ENCODE assay signal across 1 cellular context in the genomic region with DNA sequence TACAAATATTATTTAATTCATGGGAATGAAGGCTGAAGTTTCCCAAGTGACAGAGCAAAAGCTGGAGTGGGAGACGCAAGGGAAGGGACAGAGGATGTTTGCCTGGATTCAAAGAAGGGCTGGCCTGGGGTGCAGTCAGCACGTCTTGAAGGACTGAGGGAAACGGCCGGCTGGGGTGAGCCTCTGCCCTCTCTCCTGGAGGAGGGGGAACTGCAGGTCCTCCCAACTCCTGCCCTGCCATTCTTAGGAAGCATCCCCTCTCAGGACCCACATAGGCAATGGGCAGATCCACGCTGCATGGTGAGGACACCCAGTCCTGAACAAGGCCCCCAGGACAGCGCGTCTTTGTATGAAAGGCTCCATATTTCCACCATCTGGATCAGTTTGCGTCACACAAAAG.
TF ChIP-seq lines count a peak whose summit lies in the region.

No MANE protein-coding gene starts in this region.

TF ChIP-seq in H1, 55 proteins besides CTCF, POLR2A, EP300 and RAD21:
- TF ChIP-seq BCL11A (IDR thresholded peaks at IDR 0.05; ENCODE audit: low read depth in 2 of 2, low read length in 2 of 2) (no peak), NRF1 (IDR thresholded peaks at IDR 0.05; ENCODE audit: low read depth, low read length) (no peak), BRCA1 (IDR thresholded peaks at IDR 0.05; ENCODE audit: low read depth, low read length) (no peak), CBX5 (IDR thresholded peaks at IDR 0.05; ENCODE audit: low read depth, low read length) (no peak), SUZ12 (IDR thresholded peaks at IDR 0.05; ENCODE audit: low read length) (no peak), BACH1 (IDR thresholded peaks at IDR 0.05; ENCODE audit: low read length) (no peak), ASH2L (IDR thresholded peaks at IDR 0.05; ENCODE audit: low read length) (no peak), CREB1 (IDR thresholded peaks at IDR 0.05) (no peak), MAFK (IDR thresholded peaks at IDR 0.05; ENCODE audit: low read depth, low read length) (no peak), SIX5 (IDR thresholded peaks at IDR 0.05; ENCODE audit: low read depth, low read length) (no peak)
- TF ChIP-seq, protein P1, sequence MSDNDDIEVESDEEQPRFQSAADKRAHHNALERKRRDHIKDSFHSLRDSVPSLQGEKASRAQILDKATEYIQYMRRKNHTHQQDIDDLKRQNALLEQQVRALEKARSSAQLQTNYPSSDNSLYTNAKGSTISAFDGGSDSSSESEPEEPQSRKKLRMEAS (IDR thresholded peaks at IDR 0.05), result no peak
- TF ChIP-seq, protein P2, sequence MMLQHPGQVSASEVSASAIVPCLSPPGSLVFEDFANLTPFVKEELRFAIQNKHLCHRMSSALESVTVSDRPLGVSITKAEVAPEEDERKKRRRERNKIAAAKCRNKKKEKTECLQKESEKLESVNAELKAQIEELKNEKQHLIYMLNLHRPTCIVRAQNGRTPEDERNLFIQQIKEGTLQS (IDR thresholded peaks at IDR 0.05; ENCODE audit: insufficient read depth, low read depth, low read length), result no peak
